8 cellular contexts compared by ENCODE assay signal in the genomic region with DNA sequence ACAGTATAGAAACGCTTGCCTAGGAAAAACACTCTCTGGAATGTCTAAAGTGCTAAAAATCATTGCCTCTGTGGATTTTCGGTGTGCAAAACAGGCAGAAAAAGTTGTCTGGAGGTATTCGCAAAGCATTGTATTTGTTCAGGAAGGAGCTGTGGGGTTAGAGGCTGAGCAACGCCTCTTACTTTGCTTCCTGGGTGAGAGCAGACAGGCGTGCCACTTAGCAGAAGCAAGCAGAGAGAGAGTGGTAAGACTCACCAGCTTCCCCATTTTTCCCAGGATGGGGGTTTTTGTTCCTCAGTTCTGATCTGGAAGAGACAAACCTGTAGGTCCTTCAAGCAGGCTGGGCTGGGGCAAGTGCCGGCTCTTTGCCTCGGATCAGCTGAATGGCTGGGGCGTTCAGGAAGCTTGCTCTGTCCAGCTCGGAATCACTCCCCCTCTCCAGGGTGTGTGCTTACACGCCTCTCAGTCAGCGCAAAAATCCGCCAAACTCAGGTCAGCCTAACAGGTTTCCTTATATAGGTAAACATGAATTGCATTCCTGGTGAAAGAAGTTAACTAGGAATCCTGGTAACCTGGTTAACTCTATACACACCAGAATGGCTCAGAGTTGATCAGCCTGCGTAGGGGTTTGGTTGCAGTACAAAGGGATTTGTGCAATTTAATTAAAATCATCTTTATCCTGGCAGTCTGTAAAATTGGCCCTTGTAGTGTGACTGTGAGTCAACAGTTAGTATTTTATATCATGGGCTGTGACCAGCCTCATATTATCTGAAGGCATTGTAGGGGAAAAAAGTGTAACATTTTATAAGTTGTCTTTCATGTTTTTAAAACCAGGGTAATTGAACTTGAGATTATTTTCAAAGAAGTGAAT.
DNase-seq lines count a peak whose midpoint lies in the region; ATAC-seq and TF ChIP-seq lines count a peak whose summit lies in the region.

No MANE protein-coding gene starts in this region.

- CTCF ChIA-PET in activated CD4-positive, alpha-beta memory T cell treated with anti-CD3 and anti-CD28 coated beads, Interleukin-2, amount 10 ng/mL, durations not matched to agents 7 days and 5 days (lab: Charles Lee): no interaction called here

- H3K36me3 ChIP-seq in body of pancreas (replicated peaks in 1 of 2; ENCODE audit: insufficient read depth in 1 of 2, low read depth in 2 of 2) (no peaks in the 10 kb centered on the region), iPS-20b (ENCODE audit: insufficient read depth, low read depth, low read length) (no peaks in the 10 kb centered on the region), smooth muscle cell (ENCODE audit: low read depth) (no peaks in the 10 kb centered on the region)

- H3F3A ChIP-seq in smooth muscle cell (ENCODE audit: low read depth): no peaks in the 10 kb centered on the region

- H3K27ac Mint-ChIP-seq in activated CD4-positive, alpha-beta memory T cell treated with anti-CD3 and anti-CD28 coated beads, Interleukin-2, amount 10 ng/mL, durations not matched to agents 7 days and 5 days: no peak overlapping the region

- H3K4me1 Mint-ChIP-seq in activated CD4-positive, alpha-beta memory T cell treated with anti-CD3 and anti-CD28 coated beads, Interleukin-2, amount 10 ng/mL, durations not matched to agents 7 days and 5 days: no peaks in the 10 kb centered on the region

- TF ChIP-seq EP300 in Ishikawa (IDR thresholded peaks at IDR 0.05; ENCODE audit: borderline replicate concordance): 0 out of 2 replicates have a peak, but pooled peaks have one; percentile 33

- DNase-seq in body of pancreas (peak; percentile 25 to 61 (median 34)), smooth muscle cell (lab: John Stamatoyannopoulos, UW; ENCODE audit: unreplicated experiment) (no peak), inferior parietal cortex (ENCODE audit: extremely low spot score) (no peak), foreskin melanocyte (no peak)
- DNase-seq in stimulated activated CD4-positive, alpha-beta T cell treated with anti-CD3 and anti-CD28 coated beads, Interleukin-2, amount 100 ng/mL, for 48 hours: no peak
- no peak for DNase-seq in activated CD4-positive, alpha-beta memory T cell treated with anti-CD3 and anti-CD28 coated beads, Interleukin-2, amount 10 ng/mL, durations not matched to agents 7 days and 5 days

- H3K27me3 ChIP-seq in body of pancreas (no peaks in the 10 kb centered on the region), iPS-20b (ENCODE audit: insufficient read depth, low read length) (no peaks in the 10 kb centered on the region), smooth muscle cell (ENCODE audit: low read depth) (no peaks in the 10 kb centered on the region)

- no peak for TF ChIP-seq CTCF in body of pancreas (IDR thresholded peaks at IDR 0.05)
- TF ChIP-seq CTCF in smooth muscle cell (IDR thresholded peaks at IDR 0.05; ENCODE audit: borderline replicate concordance, insufficient read depth, poor library complexity, severe bottlenecking): no peak

- no peak overlapping the region for H3K4me3 Mint-ChIP-seq in activated CD4-positive, alpha-beta memory T cell treated with anti-CD3 and anti-CD28 coated beads, Interleukin-2, amount 10 ng/mL, durations not matched to agents 7 days and 5 days

- intact Hi-C loops in body of pancreas (cut with DNase I): no loop called here

- H3K36me3 Mint-ChIP-seq in activated CD4-positive, alpha-beta memory T cell treated with anti-CD3 and anti-CD28 coated beads, Interleukin-2, amount 10 ng/mL, durations not matched to agents 7 days and 5 days (ENCODE audit: low read depth): no peaks in the 10 kb centered on the region

- peaks cover 5% of the 10 kb centered on the region for H3K4me1 ChIP-seq in body of pancreas
- peaks cover 3% of the 10 kb centered on the region; the same call in 1 of the 2 replicates for H3K4me1 ChIP-seq in iPS-20b (ENCODE audit: insufficient read depth, low read length)
- H3K4me1 ChIP-seq in smooth muscle cell (ENCODE audit: low read depth): no peaks in the 10 kb centered on the region

- H2AFZ ChIP-seq in smooth muscle cell (ENCODE audit: low read depth): no peak overlapping the region

- no peak for TF ChIP-seq RAD21 in Ishikawa (IDR thresholded peaks at IDR 0.05; ENCODE audit: low read depth)

- peak overlapping the region; percentile 58 for H3K4me2 ChIP-seq in smooth muscle cell

- ATAC-seq in body of pancreas: peak; percentile 70

- H3K9ac ChIP-seq in iPS-20b (ENCODE audit: low read depth, low read length): peak overlapping the region; percentile 48; the same call in 1 of the 2 replicates
- no peak overlapping the region for H3K9ac ChIP-seq in smooth muscle cell (ENCODE audit: low read depth)

- no peaks in the 10 kb centered on the region for H4K20me1 ChIP-seq in smooth muscle cell (ENCODE audit: low read depth)

- H3K9me3 ChIP-seq in body of pancreas: no peaks in the 10 kb centered on the region
- no peaks in the 10 kb centered on the region for H3K9me3 ChIP-seq in iPS-20b (ENCODE audit: insufficient read depth, low read depth, low read length)
- H3K9me3 ChIP-seq in smooth muscle cell (replicated peaks; ENCODE audit: low read depth): no peaks in the 10 kb centered on the region

- POLR2A ChIA-PET in activated CD4-positive, alpha-beta memory T cell treated with anti-CD3 and anti-CD28 coated beads, Interleukin-2, amount 10 ng/mL, durations not matched to agents 7 days and 5 days (lab: Charles Lee): no interaction called here

- peak in 1 of 3 donors; percentile 36 for TF ChIP-seq POLR2A in body of pancreas (IDR thresholded peaks at IDR 0.05)

- peak overlapping the region in 2 of 4 donors; percentile 29 to 53 for H3K27ac ChIP-seq in body of pancreas
- H3K27ac ChIP-seq in iPS-20b (ENCODE audit: low read length): no peak overlapping the region
- no peak overlapping the region for H3K27ac ChIP-seq in smooth muscle cell (ENCODE audit: low read depth)

- no peaks in the 10 kb centered on the region for H3K9me3 Mint-ChIP-seq in activated CD4-positive, alpha-beta memory T cell treated with anti-CD3 and anti-CD28 coated beads, Interleukin-2, amount 10 ng/mL, durations not matched to agents 7 days and 5 days

- WGBS in body of pancreas, 2 donors: 12% methylated on average over 7 of the region's 13 CpGs
- 51% methylated on average over 13 of the region's 13 CpGs for WGBS in smooth muscle cell (ENCODE audit: low lambda C conversion rate)

- H3K4me3 ChIP-seq in body of pancreas (no peak overlapping the region), iPS-20b (ENCODE audit: low read length) (peak overlapping the region; percentile 46), smooth muscle cell (peak overlapping the region; percentile 45)

- no peaks in the 10 kb centered on the region for H3K27me3 Mint-ChIP-seq in activated CD4-positive, alpha-beta memory T cell treated with anti-CD3 and anti-CD28 coated beads, Interleukin-2, amount 10 ng/mL, durations not matched to agents 7 days and 5 days

- H3K79me2 ChIP-seq in smooth muscle cell (ENCODE audit: low read depth): no peaks in the 10 kb centered on the region

TF ChIP-seq in Ishikawa, 13 proteins besides CTCF, POLR2A, EP300 and RAD21:
- TF ChIP-seq TAF1 (IDR thresholded peaks at IDR 0.05; ENCODE audit: low read depth): no peak
- TF ChIP-seq, protein P1, sequence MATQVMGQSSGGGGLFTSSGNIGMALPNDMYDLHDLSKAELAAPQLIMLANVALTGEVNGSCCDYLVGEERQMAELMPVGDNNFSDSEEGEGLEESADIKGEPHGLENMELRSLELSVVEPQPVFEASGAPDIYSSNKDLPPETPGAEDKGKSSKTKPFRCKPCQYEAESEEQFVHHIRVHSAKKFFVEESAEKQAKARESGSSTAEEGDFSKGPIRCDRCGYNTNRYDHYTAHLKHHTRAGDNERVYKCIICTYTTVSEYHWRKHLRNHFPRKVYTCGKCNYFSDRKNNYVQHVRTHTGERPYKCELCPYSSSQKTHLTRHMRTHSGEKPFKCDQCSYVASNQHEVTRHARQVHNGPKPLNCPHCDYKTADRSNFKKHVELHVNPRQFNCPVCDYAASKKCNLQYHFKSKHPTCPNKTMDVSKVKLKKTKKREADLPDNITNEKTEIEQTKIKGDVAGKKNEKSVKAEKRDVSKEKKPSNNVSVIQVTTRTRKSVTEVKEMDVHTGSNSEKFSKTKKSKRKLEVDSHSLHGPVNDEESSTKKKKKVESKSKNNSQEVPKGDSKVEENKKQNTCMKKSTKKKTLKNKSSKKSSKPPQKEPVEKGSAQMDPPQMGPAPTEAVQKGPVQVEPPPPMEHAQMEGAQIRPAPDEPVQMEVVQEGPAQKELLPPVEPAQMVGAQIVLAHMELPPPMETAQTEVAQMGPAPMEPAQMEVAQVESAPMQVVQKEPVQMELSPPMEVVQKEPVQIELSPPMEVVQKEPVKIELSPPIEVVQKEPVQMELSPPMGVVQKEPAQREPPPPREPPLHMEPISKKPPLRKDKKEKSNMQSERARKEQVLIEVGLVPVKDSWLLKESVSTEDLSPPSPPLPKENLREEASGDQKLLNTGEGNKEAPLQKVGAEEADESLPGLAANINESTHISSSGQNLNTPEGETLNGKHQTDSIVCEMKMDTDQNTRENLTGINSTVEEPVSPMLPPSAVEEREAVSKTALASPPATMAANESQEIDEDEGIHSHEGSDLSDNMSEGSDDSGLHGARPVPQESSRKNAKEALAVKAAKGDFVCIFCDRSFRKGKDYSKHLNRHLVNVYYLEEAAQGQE (IDR thresholded peaks at IDR 0.05; ENCODE audit: low read depth): peak; percentile 53

Comparison
In these comparisons a context has a peak if more than half of its experiments do, and no peak if none do; other contexts are left out.
1. DNase-seq: peak in body of pancreas (4 of 4); none in smooth muscle cell (single experiment), inferior parietal cortex (single experiment), foreskin melanocyte (single experiment), stimulated activated CD4-positive, alpha-beta T cell treated with anti-CD3 and anti-CD28 coated beads, Interleukin-2, amount 100 ng/mL, for 48 hours (0 of 2) and activated CD4-positive, alpha-beta memory T cell treated with anti-CD3 and anti-CD28 coated beads, Interleukin-2, amount 10 ng/mL, durations not matched to agents 7 days and 5 days (single experiment).
2. H3K4me3 ChIP-seq: peak in iPS-20b (single experiment) and smooth muscle cell (single experiment); none in body of pancreas (0 of 2).